Comparison of ENCODE assay signal across 1 cellular context in the genomic region with DNA sequence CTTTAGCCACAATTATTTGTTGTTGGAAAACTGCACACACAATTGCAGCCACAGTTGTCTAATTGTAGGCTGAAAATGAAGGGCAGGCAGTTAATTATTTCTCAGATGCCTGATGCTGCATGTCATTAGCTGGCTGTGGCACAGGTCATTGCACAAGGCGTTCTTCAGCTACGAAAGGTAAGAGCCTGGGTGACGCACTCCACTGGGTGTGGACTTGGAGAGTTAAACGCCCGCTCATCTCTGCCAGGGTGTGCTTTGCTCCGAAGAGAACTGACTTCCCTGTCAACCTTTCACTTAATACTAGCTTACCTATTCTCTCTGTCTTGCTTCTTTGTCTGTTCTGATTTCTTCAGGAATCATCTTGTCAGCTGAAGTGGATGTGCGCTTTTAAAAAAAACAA.
TF ChIP-seq lines count a peak whose summit lies in the region.

No MANE protein-coding gene starts in this region.

TF ChIP-seq in IMR-90, 13 proteins besides CTCF, POLR2A, EP300 and RAD21 (continued from another document):
- TF ChIP-seq, protein P1, sequence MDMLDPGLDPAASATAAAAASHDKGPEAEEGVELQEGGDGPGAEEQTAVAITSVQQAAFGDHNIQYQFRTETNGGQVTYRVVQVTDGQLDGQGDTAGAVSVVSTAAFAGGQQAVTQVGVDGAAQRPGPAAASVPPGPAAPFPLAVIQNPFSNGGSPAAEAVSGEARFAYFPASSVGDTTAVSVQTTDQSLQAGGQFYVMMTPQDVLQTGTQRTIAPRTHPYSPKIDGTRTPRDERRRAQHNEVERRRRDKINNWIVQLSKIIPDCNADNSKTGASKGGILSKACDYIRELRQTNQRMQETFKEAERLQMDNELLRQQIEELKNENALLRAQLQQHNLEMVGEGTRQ (IDR thresholded peaks at IDR 0.05; ENCODE audit: low read depth, low read length), result no peak
- TF ChIP-seq RCOR1 (IDR thresholded peaks at IDR 0.05; ENCODE audit: insufficient replicate concordance, low read length), result no peak
- no peak for TF ChIP-seq BHLHE40 (IDR thresholded peaks at IDR 0.05; ENCODE audit: low read depth, low read length)
- no peak for TF ChIP-seq SMC3 (IDR thresholded peaks at IDR 0.05; ENCODE audit: low read depth, low read length)
- TF ChIP-seq MAFK (IDR thresholded peaks at IDR 0.05; ENCODE audit: low read depth, low read length), result no peak
- no peak for TF ChIP-seq CHD1 (IDR thresholded peaks at IDR 0.05; ENCODE audit: low read depth, low read length)
- no peak for TF ChIP-seq FOS (IDR thresholded peaks at IDR 0.05; ENCODE audit: low read depth, low read length)
